Comparison of ENCODE assay signal across 8 cellular contexts in the genomic region with DNA sequence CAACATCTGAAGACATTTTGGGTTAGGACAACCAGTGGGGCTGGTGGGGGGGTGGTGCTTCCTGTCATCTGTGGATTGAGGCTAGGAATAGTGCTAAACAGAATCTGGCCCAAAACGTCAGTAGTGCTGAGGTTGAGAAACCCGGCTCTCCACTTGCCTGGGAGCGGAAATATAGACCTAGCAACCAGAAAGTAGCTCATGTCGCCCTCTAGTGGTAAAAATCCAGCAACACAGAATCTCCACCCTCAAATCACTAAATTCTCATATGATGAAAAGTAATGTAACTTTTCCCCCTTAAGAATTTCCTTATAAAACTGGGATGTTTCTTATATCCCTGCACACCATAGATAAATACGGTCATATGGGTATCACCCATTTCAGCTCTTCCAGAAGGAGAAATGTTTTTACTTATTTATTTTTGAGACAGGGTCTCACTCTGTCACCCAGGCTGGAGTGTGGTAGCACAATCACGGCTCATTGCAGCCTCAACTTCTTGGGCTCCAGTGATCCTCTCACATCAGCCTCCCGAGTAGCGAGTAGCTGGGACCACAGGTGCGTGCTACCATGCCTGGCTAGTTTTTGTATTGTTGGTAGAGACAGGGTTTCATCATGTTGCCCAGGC. TPM values are rescaled to one million over a fixed set of nuclear protein-coding genes. Genes with fewer than 3 reads are reported as not detected.
DNase-seq lines count a peak whose midpoint lies in the region; ATAC-seq, FAIRE-seq and TF ChIP-seq lines count a peak whose summit lies in the region.

No MANE protein-coding gene starts in this region.

- H3K36me3 ChIP-seq in mucosa of descending colon (ENCODE audit: low read depth): peaks cover 10% of the 10 kb centered on the region

- no peaks in the 10 kb centered on the region for H3K4me1 ChIP-seq in mucosa of descending colon (ENCODE audit: low read depth)

- peaks cover 83% of the 10 kb centered on the region for H3K36me3 Mint-ChIP-seq in activated CD8-positive, alpha-beta T cell treated with anti-CD3 and anti-CD28 coated beads, Interleukin-2, amount 10 ng/mL, durations not matched to agents 7 days and 5 days (ENCODE audit: low read depth)
- H3K36me3 Mint-ChIP-seq in stimulated activated memory B cell treated with anti-CD40 and anti-IgM and Interleukin-4, amounts not matched to agents 10 μg/mL and 1 μg/mL and 100 μg/mL, for 72 hours: peaks cover 51% of the 10 kb centered on the region

- intact Hi-C loops in mucosa of descending colon (cut with DNase I, micrococcal nuclease): loop anchor here in 1 of 2 donors (5.0 kb wide), 1 partner anchor 188 kb away; no protein-coding TSS in a partner anchor

- CTCF ChIA-PET in activated CD8-positive, alpha-beta T cell treated with anti-CD3 and anti-CD28 coated beads, Interleukin-2, amount 10 ng/mL, durations not matched to agents 7 days and 5 days (lab: Charles Lee): interaction anchor here (0.6 to 5.5 kb wide), 35 partner anchors 10 to 301 kb away, joined by 3 to 43 read pairs (median 5); a partner anchor contains a TSS

- no peak overlapping the region for H3K4me3 ChIP-seq in mucosa of descending colon

- no peaks in the 10 kb centered on the region for H3K9me3 Mint-ChIP-seq in activated CD8-positive, alpha-beta T cell treated with anti-CD3 and anti-CD28 coated beads, Interleukin-2, amount 10 ng/mL, durations not matched to agents 7 days and 5 days (ENCODE audit: insufficient read depth)
- no peaks in the 10 kb centered on the region for H3K9me3 Mint-ChIP-seq in stimulated activated memory B cell treated with anti-CD40 and anti-IgM and Interleukin-4, amounts not matched to agents 10 μg/mL and 1 μg/mL and 100 μg/mL, for 72 hours

- POLR2A ChIA-PET in activated CD8-positive, alpha-beta T cell treated with anti-CD3 and anti-CD28 coated beads, Interleukin-2, amount 10 ng/mL, durations not matched to agents 7 days and 5 days (lab: Charles Lee): interaction anchor here (0.6 to 2.4 kb wide), 8 partner anchors 11 to 58 kb away, joined by 3 to 10 read pairs (median 4); no protein-coding TSS in a partner anchor

- peak overlapping the region; percentile 86 for H3K27ac Mint-ChIP-seq in activated CD8-positive, alpha-beta T cell treated with anti-CD3 and anti-CD28 coated beads, Interleukin-2, amount 10 ng/mL, durations not matched to agents 7 days and 5 days
- H3K27ac Mint-ChIP-seq in stimulated activated memory B cell treated with anti-CD40 and anti-IgM and Interleukin-4, amounts not matched to agents 10 μg/mL and 1 μg/mL and 100 μg/mL, for 72 hours: no peak overlapping the region

- H3K9me3 ChIP-seq in mucosa of descending colon: no peaks in the 10 kb centered on the region

- TF ChIP-seq CTCF in mucosa of descending colon (IDR thresholded peaks at IDR 0.05): peak; percentile 62

- peak; percentile 84 for ATAC-seq in GM19455 (IDR thresholded peaks at IDR 0.05; ENCODE audit: unreplicated experiment)
- peak; percentile 91 for ATAC-seq in HG03571 (IDR thresholded peaks at IDR 0.05; ENCODE audit: unreplicated experiment)
- peak; percentile 58 for ATAC-seq in activated CD8-positive, alpha-beta T cell treated with anti-CD3 and anti-CD28 coated beads, Interleukin-2, amount 10 ng/mL, durations not matched to agents 7 days and 5 days
- peak; percentile 94 for ATAC-seq in mucosa of descending colon
- ATAC-seq in stimulated activated memory B cell treated with anti-CD40 and anti-IgM and Interleukin-4, amounts not matched to agents 10 μg/mL and 1 μg/mL and 100 μg/mL, for 72 hours: peak; percentile 76

- H3K27me3 Mint-ChIP-seq in activated CD8-positive, alpha-beta T cell treated with anti-CD3 and anti-CD28 coated beads, Interleukin-2, amount 10 ng/mL, durations not matched to agents 7 days and 5 days (ENCODE audit: low read depth): no peaks in the 10 kb centered on the region
- no peaks in the 10 kb centered on the region for H3K27me3 Mint-ChIP-seq in stimulated activated memory B cell treated with anti-CD40 and anti-IgM and Interleukin-4, amounts not matched to agents 10 μg/mL and 1 μg/mL and 100 μg/mL, for 72 hours

- peak overlapping the region; percentile 46 for H3K4me3 Mint-ChIP-seq in activated CD8-positive, alpha-beta T cell treated with anti-CD3 and anti-CD28 coated beads, Interleukin-2, amount 10 ng/mL, durations not matched to agents 7 days and 5 days
- no peak overlapping the region for H3K4me3 Mint-ChIP-seq in stimulated activated memory B cell treated with anti-CD40 and anti-IgM and Interleukin-4, amounts not matched to agents 10 μg/mL and 1 μg/mL and 100 μg/mL, for 72 hours

- H3K4me1 Mint-ChIP-seq in activated CD8-positive, alpha-beta T cell treated with anti-CD3 and anti-CD28 coated beads, Interleukin-2, amount 10 ng/mL, durations not matched to agents 7 days and 5 days (ENCODE audit: low read depth): peaks cover 76% of the 10 kb centered on the region
- H3K4me1 Mint-ChIP-seq in stimulated activated memory B cell treated with anti-CD40 and anti-IgM and Interleukin-4, amounts not matched to agents 10 μg/mL and 1 μg/mL and 100 μg/mL, for 72 hours: peaks cover 15% of the 10 kb centered on the region

- peak; percentile 72 for DNase-seq in COR-L47 (lab: John Stamatoyannopoulos, UW)
- peak; percentile 54 for DNase-seq in NCI-H82 treated with DMSO at 0.1 percent for 48 hours (lab: John Stamatoyannopoulos, UW; ENCODE audit: unreplicated experiment)
- peak; percentile 86 for DNase-seq in activated CD8-positive, alpha-beta T cell treated with anti-CD3 and anti-CD28 coated beads, Interleukin-2, amount 10 ng/mL, durations not matched to agents 7 days and 5 days
- DNase-seq in mucosa of descending colon: peak in 2 of 3 donors; percentile 47 to 84

- peak; percentile 8 for FAIRE-seq in endometrium (lab: Jason Lieb, UNC)

RNA-seq across cellular contexts. Expression of gene ZC3HAV1, which starts 34.4 kb away (rescaled TPM):
- total RNA-seq in activated CD8-positive, alpha-beta T cell treated with anti-CD3 and anti-CD28 coated beads, Interleukin-2, amount 10 ng/mL, durations not matched to agents 7 days and 5 days: 100 to 1,000 TPM; 121 to 122 TPM
- 10 to 100 TPM; 36.5 to 38.9 (median 38.4) TPM for total RNA-seq in mucosa of descending colon

RNA-seq across cellular contexts. Expression of gene ZC3HAV1L, which starts 39.3 kb away (rescaled TPM):
- total RNA-seq in activated CD8-positive, alpha-beta T cell treated with anti-CD3 and anti-CD28 coated beads, Interleukin-2, amount 10 ng/mL, durations not matched to agents 7 days and 5 days: 10 to 100 TPM; 17.3 to 20.2 TPM
- 1 to 10 TPM; 6.0 to 9.1 (median 6.5) TPM for total RNA-seq in mucosa of descending colon
